Comparison of ENCODE assay signal across 8 cellular contexts in genomic region chr21:34613679-34614442, GRCh38. TPM values are rescaled to one million over a fixed set of nuclear protein-coding genes. Genes with fewer than 3 reads are reported as not detected.
DNase-seq lines count a peak whose midpoint lies in the region; ATAC-seq and TF ChIP-seq lines count a peak whose summit lies in the region.

No MANE protein-coding gene starts in this region.

- no peak for TF ChIP-seq CTCF in GM10248 (IDR thresholded peaks at IDR 0.05; ENCODE audit: control extremely low read depth, extremely low read depth, low read depth, missing control alignments)

- ATAC-seq in GM21447 (IDR thresholded peaks at IDR 0.05; ENCODE audit: unreplicated experiment), result no peak

- peak overlapping the region; percentile 57 for H3K27ac Mint-ChIP-seq in activated T-helper 1 cell treated with anti-CD3 and anti-CD28 coated beads, Interleukin-12 subunit alpha, Interleukin-12 subunit beta, Interleukin-2, Interleukin-4 antibody, amounts not matched to agents 30 ng/mL and 10 ng/mL and 1 ng/mL, durations not matched to agents 14 hours and 24 hours and 36 hours

- intact Hi-C loops in activated T-helper 1 cell treated with anti-CD3 and anti-CD28 coated beads, Interleukin-12 subunit alpha, Interleukin-12 subunit beta, Interleukin-2, Interleukin-4 antibody, amounts not matched to agents 30 ng/mL and 10 ng/mL and 1 ng/mL, durations not matched to agents 14 hours and 24 hours and 36 hours (cut with micrococcal nuclease), result loop anchor here (2.0 to 10.0 kb wide), 3 partner anchors 27 to 1771 kb away; partner anchors contain the start of genes CHAF1B, MRPS6 and SLC5A3

- peak overlapping the region; percentile 5 for H3K27ac ChIP-seq in skeletal muscle tissue (ENCODE audit: low read depth, low read length)

- POLR2A ChIA-PET in GM10248 (lab: Yijun Ruan, JAX), result no interaction called here

- H3K36me3 ChIP-seq in iPS-15b (ENCODE audit: control insufficient read depth, insufficient read depth, low read length) (no peaks in the 10 kb centered on the region), skeletal muscle tissue (ENCODE audit: control insufficient read depth in 3 of 3, insufficient read depth in 3 of 3, low read length in 3 of 3) (no peaks in the 10 kb centered on the region)

- H3K4me1 ChIP-seq in iPS-15b (ENCODE audit: control insufficient read depth, insufficient read depth, low read length), result no peaks in the 10 kb centered on the region
- H3K4me1 ChIP-seq in skeletal muscle tissue (ENCODE audit: control insufficient read depth in 3 of 3, insufficient read depth in 3 of 3, low read length in 3 of 3), result peaks cover 19 to 28% (median 21%) of the 10 kb centered on the region in 3 donors

- DNase-seq in stimulated activated CD4-positive, alpha-beta T cell treated with anti-CD3 and anti-CD28 coated beads, Interleukin-4, amount 100 ng/mL, for 1 hour, result peak; percentile 14
- DNase-seq in stimulated activated CD4-positive, alpha-beta T cell treated with anti-CD3 and anti-CD28 coated beads, Interleukin-2, amount 100 ng/mL, for 48 hours, result no peak
- no peak for DNase-seq in activated T-helper 1 cell treated with anti-CD3 and anti-CD28 coated beads, Interleukin-12 subunit alpha, Interleukin-12 subunit beta, Interleukin-2, Interleukin-4 antibody, amounts not matched to agents 30 ng/mL and 10 ng/mL and 1 ng/mL, durations not matched to agents 14 hours and 24 hours and 36 hours (ENCODE audit: low spot score)
- no peak for DNase-seq in GM10248 (ENCODE audit: extremely low spot score)
- DNase-seq in iPS-NIHi7 (ENCODE audit: extremely low spot score), result no peak

- H3K4me1 Mint-ChIP-seq in activated T-helper 1 cell treated with anti-CD3 and anti-CD28 coated beads, Interleukin-12 subunit alpha, Interleukin-12 subunit beta, Interleukin-2, Interleukin-4 antibody, amounts not matched to agents 30 ng/mL and 10 ng/mL and 1 ng/mL, durations not matched to agents 14 hours and 24 hours and 36 hours (ENCODE audit: low read depth), result peaks cover 30% of the 10 kb centered on the region

- H3K9me3 Mint-ChIP-seq in activated T-helper 1 cell treated with anti-CD3 and anti-CD28 coated beads, Interleukin-12 subunit alpha, Interleukin-12 subunit beta, Interleukin-2, Interleukin-4 antibody, amounts not matched to agents 30 ng/mL and 10 ng/mL and 1 ng/mL, durations not matched to agents 14 hours and 24 hours and 36 hours, result no peaks in the 10 kb centered on the region

- no peaks in the 10 kb centered on the region for H3K36me3 Mint-ChIP-seq in activated T-helper 1 cell treated with anti-CD3 and anti-CD28 coated beads, Interleukin-12 subunit alpha, Interleukin-12 subunit beta, Interleukin-2, Interleukin-4 antibody, amounts not matched to agents 30 ng/mL and 10 ng/mL and 1 ng/mL, durations not matched to agents 14 hours and 24 hours and 36 hours (ENCODE audit: low read depth)

- H3K4me3 Mint-ChIP-seq in activated T-helper 1 cell treated with anti-CD3 and anti-CD28 coated beads, Interleukin-12 subunit alpha, Interleukin-12 subunit beta, Interleukin-2, Interleukin-4 antibody, amounts not matched to agents 30 ng/mL and 10 ng/mL and 1 ng/mL, durations not matched to agents 14 hours and 24 hours and 36 hours, result peak overlapping the region; percentile 85

- H3K9ac ChIP-seq in iPS-15b (ENCODE audit: low read depth, low read length) (peak overlapping the region; percentile 10), skeletal muscle tissue (ENCODE audit: low read depth in 1 of 3, low read length in 3 of 3) (peak overlapping the region; percentile 71 to 89 (median 74))

- H3K4me3 ChIP-seq in iPS-15b (ENCODE audit: low read depth, low read length) (peak overlapping the region; percentile 52), skeletal muscle tissue (ENCODE audit: low read length in 3 of 3) (peak overlapping the region; percentile 78 to 88 (median 86))

- peaks cover 5% of the 10 kb centered on the region for H3K27me3 Mint-ChIP-seq in activated T-helper 1 cell treated with anti-CD3 and anti-CD28 coated beads, Interleukin-12 subunit alpha, Interleukin-12 subunit beta, Interleukin-2, Interleukin-4 antibody, amounts not matched to agents 30 ng/mL and 10 ng/mL and 1 ng/mL, durations not matched to agents 14 hours and 24 hours and 36 hours (ENCODE audit: insufficient read depth)

- CTCF ChIA-PET in GM10248 (lab: Yijun Ruan, JAX), result interaction anchor here (1.1 to 15.5 kb wide), 7 partner anchors 10 to 105 kb away, joined by 3 to 237 read pairs (median 10); partner anchors contain the start of gene KCNE1

- H3K9me3 ChIP-seq in iPS-15b (ENCODE audit: control insufficient read depth, insufficient read depth, low read length) (no peaks in the 10 kb centered on the region), skeletal muscle tissue (ENCODE audit: control insufficient read depth in 3 of 3, low read length in 3 of 3) (no peaks in the 10 kb centered on the region)

- peaks cover 28% of the 10 kb centered on the region for H3K27me3 ChIP-seq in iPS-15b (ENCODE audit: control insufficient read depth, insufficient read depth, low read length)
- H3K27me3 ChIP-seq in skeletal muscle tissue (ENCODE audit: control insufficient read depth in 3 of 3, insufficient read depth in 3 of 3, low read length in 3 of 3), result no peaks in the 10 kb centered on the region

RNA-seq across cellular contexts. Expression of gene RCAN1, which starts 1.1 kb away (rescaled TPM):
- 10.7 and 11.1 TPM in 2 replicates for total RNA-seq in activated T-helper 1 cell treated with anti-CD3 and anti-CD28 coated beads, Interleukin-12 subunit alpha, Interleukin-12 subunit beta, Interleukin-2, Interleukin-4 antibody, amounts not matched to agents 30 ng/mL and 10 ng/mL and 1 ng/mL, durations not matched to agents 14 hours and 24 hours and 36 hours
- 33.4 TPM for total RNA-seq in skeletal muscle tissue

RNA-seq across cellular contexts. Expression of gene CLIC6, which starts 54.9 kb away (rescaled TPM):
- total RNA-seq in activated T-helper 1 cell treated with anti-CD3 and anti-CD28 coated beads, Interleukin-12 subunit alpha, Interleukin-12 subunit beta, Interleukin-2, Interleukin-4 antibody, amounts not matched to agents 30 ng/mL and 10 ng/mL and 1 ng/mL, durations not matched to agents 14 hours and 24 hours and 36 hours, result not detected in 2 replicates
- total RNA-seq in skeletal muscle tissue, result under 0.01 TPM
